Comparison of ENCODE assay signal across 8 cellular contexts in the genomic region with DNA sequence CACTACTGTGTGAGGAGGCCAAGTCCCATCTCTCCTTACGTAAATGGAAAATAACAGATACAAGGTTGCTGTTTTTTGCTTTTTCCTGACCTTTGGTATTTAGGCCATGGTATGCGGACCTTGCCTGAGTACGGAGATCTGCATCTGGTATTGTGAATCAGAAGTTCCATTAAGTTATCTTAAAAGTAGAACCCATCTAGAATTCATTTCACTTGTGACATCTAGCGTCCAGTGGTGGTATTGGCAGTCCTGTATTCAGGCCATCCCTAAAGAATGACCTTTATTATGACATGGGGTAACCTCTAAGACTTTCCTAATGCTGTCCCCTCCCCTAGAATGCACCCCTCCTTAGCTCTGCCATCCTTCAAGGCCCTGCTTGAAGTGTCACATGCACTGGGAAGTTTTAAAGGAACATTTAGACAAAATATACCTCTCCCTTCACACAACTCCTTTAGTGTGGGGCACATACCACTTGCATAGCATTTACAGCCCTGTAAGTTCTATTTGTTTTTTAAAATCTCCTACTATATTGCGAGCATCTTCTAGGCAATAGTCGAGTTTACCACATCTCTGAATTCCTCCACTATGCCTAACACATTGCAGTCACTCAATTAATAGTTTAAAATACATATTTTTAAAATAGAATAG. TPM values are rescaled to one million over a fixed set of nuclear protein-coding genes. Genes with fewer than 3 reads are reported as not detected.
A peak's percentile ranks its signal among the peaks of the same experiment; 100 is the strongest.
DNase-seq lines count a peak whose midpoint lies in the region; ATAC-seq and TF ChIP-seq lines count a peak whose summit lies in the region.

No MANE protein-coding gene starts in this region.

- DNase-seq in NCI-H1417 (lab: John Stamatoyannopoulos, UW): peak; percentile 3 to 58 (median 31)
- no peak for DNase-seq in NCI-H1417 treated with DMSO at 0.1 percent for 48 hours (lab: John Stamatoyannopoulos, UW)
- DNase-seq in HCEC 1CT: peak; percentile 77
- peak; percentile 67 for DNase-seq in NB4 (ENCODE audit: low read depth)
- DNase-seq in activated B cell treated with CpG ODN at 0.5 μM for 24 hours: no peak
- peak; percentile 53 for DNase-seq in cerebellum (ENCODE audit: low spot score)
- DNase-seq in stimulated activated CD8-positive, alpha-beta memory T cell treated with anti-CD3 and anti-CD28 coated beads, Interleukin-12 subunit alpha, Interleukin-12 subunit beta, amount 100 ng/mL, for 24 hours (ENCODE audit: extremely low read depth): peak; percentile 27

- peak; percentile 41 for ATAC-seq in activated B cell treated with CpG ODN at 0.5 μM for 24 hours (ENCODE audit: low read depth)

- no peaks in the 10 kb centered on the region for H3K9me3 ChIP-seq in liver (ENCODE audit: control insufficient read depth in 4 of 4, low read length in 3 of 4)

- intact Hi-C loops in activated B cell treated with CpG ODN at 0.5 μM for 24 hours (cut with micrococcal nuclease): loop anchor here (1.0 to 5.0 kb wide), 5 partner anchors 71 to 1094 kb away; partner anchors contain the start of gene RARS1

- no peak overlapping the region for H3K27ac Mint-ChIP-seq in activated B cell treated with CpG ODN at 0.5 μM for 24 hours

- no peaks in the 10 kb centered on the region for H3K36me3 ChIP-seq in liver (ENCODE audit: control insufficient read depth in 4 of 4, insufficient read depth in 3 of 4, low read depth in 1 of 4, low read length in 3 of 4)

- peaks cover 0 to 3% (median 0%) of the 10 kb centered on the region in 4 donors for H3K27me3 ChIP-seq in liver (ENCODE audit: control insufficient read depth in 4 of 4, insufficient read depth in 4 of 4, low read length in 3 of 4)

- peak overlapping the region; percentile 37 for H3K4me3 Mint-ChIP-seq in activated B cell treated with CpG ODN at 0.5 μM for 24 hours

- TF ChIP-seq RAD21 in liver (IDR thresholded peaks at IDR 0.05): peak; percentile 71 to 83

- peaks cover 0 to 11% (median 4%) of the 10 kb centered on the region in 4 donors for H3K4me1 ChIP-seq in liver (ENCODE audit: control insufficient read depth in 4 of 4, insufficient read depth in 4 of 4, low read length in 3 of 4)

- no peak overlapping the region for H3K9ac ChIP-seq in liver (ENCODE audit: low read depth in 1 of 2, low read length in 2 of 2)

- CTCF ChIA-PET in activated B cell treated with CpG ODN at 0.5 μM for 24 hours (lab: Charles Lee): interaction anchor here (1.0 to 2.4 kb wide), 7 partner anchors 11 to 902 kb away, joined by 3 to 12 read pairs (median 5); no protein-coding TSS in a partner anchor

- peaks cover 7% of the 10 kb centered on the region for H3K36me3 Mint-ChIP-seq in activated B cell treated with CpG ODN at 0.5 μM for 24 hours (ENCODE audit: low read depth)

- H3K27ac ChIP-seq in liver (ENCODE audit: low read depth in 1 of 2, low read length in 2 of 2): no peak overlapping the region

- H3K27me3 Mint-ChIP-seq in activated B cell treated with CpG ODN at 0.5 μM for 24 hours: peaks cover 13% of the 10 kb centered on the region

- peaks cover 24% of the 10 kb centered on the region for H3K4me1 Mint-ChIP-seq in activated B cell treated with CpG ODN at 0.5 μM for 24 hours

- TF ChIP-seq POLR2A in NB4 (IDR thresholded peaks at IDR 0.05; ENCODE audit: extremely low read depth, insufficient read length): no peak

- H3K9me3 Mint-ChIP-seq in activated B cell treated with CpG ODN at 0.5 μM for 24 hours: no peaks in the 10 kb centered on the region

- POLR2A ChIA-PET in activated B cell treated with CpG ODN at 0.5 μM for 24 hours (lab: Charles Lee): no interaction called here

- TF ChIP-seq CTCF in NB4 (IDR thresholded peaks at IDR 0.05; ENCODE audit: low read depth, low read length): peak; percentile 67
- peak; percentile 66 for TF ChIP-seq CTCF in activated B cell treated with CpG ODN at 0.5 μM for 24 hours (IDR thresholded peaks at IDR 0.05)
- peak; percentile 79 for TF ChIP-seq CTCF in liver (IDR thresholded peaks at IDR 0.05; ENCODE audit: low read depth, low read length, missing input control)

- H3K4me3 ChIP-seq in NB4 (ENCODE audit: low read depth, low read length): no peak overlapping the region
- H3K4me3 ChIP-seq in liver (ENCODE audit: low read depth in 1 of 3, low read length in 3 of 3): no peak overlapping the region

- 17% methylated on average over 6 of the region's 6 CpGs for whole genome bisulfite sequencing in liver

TF ChIP-seq in liver, 16 proteins besides CTCF, POLR2A, EP300 and RAD21:
- TF ChIP-seq ATF3 (IDR thresholded peaks at IDR 0.05): no peak
- TF ChIP-seq HNF4G (IDR thresholded peaks at IDR 0.05): peak; percentile 5
- peak in 1 of 2 donors; percentile 15 for TF ChIP-seq RXRA (IDR thresholded peaks at IDR 0.05)
- peak in 1 of 2 donors; percentile 22 for TF ChIP-seq JUND (IDR thresholded peaks at IDR 0.05)
- TF ChIP-seq GABPA (IDR thresholded peaks at IDR 0.05 in 1 of 2, conservative IDR thresholded peaks at IDR 0.05 in 1 of 2): no peak
- peak; percentile 18 for TF ChIP-seq NR2F2 (IDR thresholded peaks at IDR 0.05)
- peak; percentile 35 to 62 for TF ChIP-seq HNF4A (conservative IDR thresholded peaks at IDR 0.05)
- no peak for TF ChIP-seq YY1 (IDR thresholded peaks at IDR 0.05)

RNA-seq across cellular contexts. Expression of gene SPDL1, which starts 1.9 kb away (rescaled TPM):
- total RNA-seq in activated B cell treated with CpG ODN at 0.5 μM for 24 hours (13.3 and 20.6 TPM in 2 replicates), cerebellum (27.4 TPM), liver (10 to 100 TPM in 1 of 2 donors, 1 to 10 TPM in 1; 4.1 to 11.5 TPM)
- 1 to 10 TPM in 1 of 2 donors, under 1 TPM in 1; 0.89 to 1.9 TPM for polyA plus RNA-seq in liver

RNA-seq across cellular contexts. Expression of gene DOCK2, which starts 55.4 kb away (rescaled TPM):
- total RNA-seq in activated B cell treated with CpG ODN at 0.5 μM for 24 hours (274 and 344 TPM in 2 replicates), cerebellum (5.8 TPM), liver (10 to 100 TPM; 13.7 to 26.6 TPM)
- 1 to 10 TPM; 2.3 to 2.7 TPM for polyA plus RNA-seq in liver

Comparison
In these comparisons a context has a peak if more than half of its experiments do, and no peak if none do; other contexts are left out.
1. DNase-seq: peak in NCI-H1417 (3 of 3), HCEC 1CT (single experiment), NB4 (single experiment), cerebellum (single experiment) and stimulated activated CD8-positive, alpha-beta memory T cell treated with anti-CD3 and anti-CD28 coated beads, Interleukin-12 subunit alpha, Interleukin-12 subunit beta, amount 100 ng/mL, for 24 hours (single experiment); none in NCI-H1417 treated with DMSO at 0.1 percent for 48 hours (single experiment) and activated B cell treated with CpG ODN at 0.5 μM for 24 hours (single experiment).
2. Peak in every context shown above with its lines, with median percentiles within 50 percentile points of each other: CTCF ChIP-seq.